ENCODE assay signal across 24 cellular contexts in genomic region chr7:20374391-20374790, GRCh38. TPM values are rescaled to one million over a fixed set of nuclear protein-coding genes. Genes with fewer than 3 reads are reported as not detected.
DNase-seq lines count a peak whose midpoint lies in the region; ATAC-seq and TF ChIP-seq lines count a peak whose summit lies in the region.
"Had no signal": no experiment of that assay in that cellular context is flagged by ENCODE, and none has a peak within 500 bp of the region (broad histone marks: within the 10 kb centered on the region; RNA-seq: fewer than 3 reads in every experiment).

No MANE protein-coding gene starts in this region.

- H3K23ac ChIP-seq in mesendoderm (ENCODE audit: low read length), result no peak overlapping the region

- no peak for TF ChIP-seq CTCF in hepatocyte (IDR thresholded peaks at IDR 0.05; ENCODE audit: poor library complexity)

- H2BK15ac ChIP-seq in mesendoderm (replicated peaks; ENCODE audit: low read depth), result no peak overlapping the region

- H3K4me2 ChIP-seq in hepatocyte (no peak overlapping the region), mesendoderm (ENCODE audit: low read length) (no peak overlapping the region)
- H3K4me2 ChIP-seq: A549, PC-9 had no signal

- H3K27me3 ChIP-seq in hepatocyte (no peaks in the 10 kb centered on the region), mesendoderm (ENCODE audit: insufficient read depth, low read length, poor library complexity) (no peaks in the 10 kb centered on the region)
- H3K27me3 ChIP-seq: MG63 had no signal

- ATAC-seq in HG03439 (IDR thresholded peaks at IDR 0.05; ENCODE audit: unreplicated experiment) (no peak), GM19328 (IDR thresholded peaks at IDR 0.05; ENCODE audit: unreplicated experiment) (no peak)
- ATAC-seq: A549 had no signal

- peak; percentile 12 for DNase-seq in NCI-H1436 treated with DMSO at 0.1 percent for 48 hours (lab: John Stamatoyannopoulos, UW)
- no peak for DNase-seq in NCI-H1436 (lab: John Stamatoyannopoulos, UW)
- DNase-seq in NCI-H2081 (lab: John Stamatoyannopoulos, UW), result peak; percentile 29 to 38
- DNase-seq in OCI-M1 (lab: John Stamatoyannopoulos, UW), result peak; percentile 11
- DNase-seq in hepatocyte (ENCODE audit: low spot score), result peak; percentile 13
- no peak for DNase-seq in mesendoderm
- DNase-seq: CD4-positive, alpha-beta T cell; DND-41; H7; HFFc6; Karpas-422; MG63; NCI-H1092 treated with DMSO at 0.1 percent for 48 hours; NCI-H2107; NCI-H446; NCI-H526 treated with DMSO at 0.1 percent for 48 hours; PC-9; T1000 had no signal

- H3K79me2 ChIP-seq in hepatocyte (no peaks in the 10 kb centered on the region), mesendoderm (ENCODE audit: control insufficient read depth, insufficient read depth, low read length) (no peaks in the 10 kb centered on the region)

- H3K9ac ChIP-seq in mesendoderm (ENCODE audit: low read length), result no peak overlapping the region

- H4K5ac ChIP-seq in mesendoderm (ENCODE audit: low read length), result no peak overlapping the region

- H4K8ac ChIP-seq in mesendoderm (ENCODE audit: low read depth, low read length), result no peak overlapping the region

- H2AFZ ChIP-seq in hepatocyte, result no peak overlapping the region
- H2AFZ ChIP-seq: PC-9 had no signal

- H3K18ac ChIP-seq in mesendoderm (ENCODE audit: low read length), result no peak overlapping the region

- no peak overlapping the region for H3K56ac ChIP-seq in mesendoderm (ENCODE audit: low read length)

- no peaks in the 10 kb centered on the region for H3K9me2 ChIP-seq in hepatocyte (replicated peaks; ENCODE audit: insufficient read depth)

- H3K36me3 ChIP-seq in hepatocyte (replicated peaks; ENCODE audit: insufficient read depth, low read depth), result no peaks in the 10 kb centered on the region
- no peaks in the 10 kb centered on the region for H3K36me3 ChIP-seq in mesendoderm (ENCODE audit: control insufficient read depth, insufficient read depth, low read length)

- H2BK120ac ChIP-seq in mesendoderm (ENCODE audit: low read depth, low read length), result no peak overlapping the region

- H3K4ac ChIP-seq in mesendoderm (ENCODE audit: low read depth, low read length), result no peak overlapping the region

- 83% methylated on average over 1 of the region's 1 CpG for WGBS in hepatocyte (ENCODE audit: low lambda C conversion rate, missing lambda C conversion rate)
- no CpG with 5 or more reads among the region's 1 CpG for WGBS in mesendoderm (ENCODE audit: extremely low coverage, insufficient coverage, low lambda C conversion rate)

- no peak overlapping the region for H3K4me3 ChIP-seq in hepatocyte
- H3K4me3 ChIP-seq in mesendoderm (ENCODE audit: low read length), result no peak overlapping the region
- H3K4me3 ChIP-seq: A549, MG63, PC-9 had no signal

- H2AK5ac ChIP-seq in mesendoderm (ENCODE audit: low read length), result no peak overlapping the region

- no peaks in the 10 kb centered on the region for H3K4me1 ChIP-seq in hepatocyte (ENCODE audit: insufficient read depth)
- no peaks in the 10 kb centered on the region for H3K4me1 ChIP-seq in mesendoderm (ENCODE audit: control insufficient read depth, low read depth, low read length)
- H3K4me1 ChIP-seq: A549 had no signal

- no peak overlapping the region for H2BK5ac ChIP-seq in mesendoderm (ENCODE audit: low read length)

- H3K27ac ChIP-seq in hepatocyte (no peak overlapping the region), mesendoderm (ENCODE audit: low read depth, low read length) (no peak overlapping the region)
- H3K27ac ChIP-seq: A549, HL-60, PC-9 had no signal

- H3K79me1 ChIP-seq in mesendoderm (ENCODE audit: low read length), result no peaks in the 10 kb centered on the region

- no peaks in the 10 kb centered on the region for H4K20me1 ChIP-seq in hepatocyte (ENCODE audit: insufficient read depth, poor library complexity, severe bottlenecking)

- no peaks in the 10 kb centered on the region for H3K9me3 ChIP-seq in hepatocyte (ENCODE audit: low read depth)
- H3K9me3 ChIP-seq: A549, MG63 had no signal

RNA-seq across cellular contexts. Expression of gene ITGB8, which starts 43.7 kb away (rescaled TPM):
- 34.2 and 37.0 TPM in 2 replicates for total RNA-seq in hepatocyte
- polyA plus RNA-seq in hepatocyte, result 6.6 and 7.2 TPM in 2 replicates
- 1.1 TPM for polyA plus RNA-seq in mesendoderm (2013, experiment 1 of 2)
- 1.0 TPM for polyA plus RNA-seq in mesendoderm (2013, experiment 2 of 2)
- total RNA-seq: CD4-positive, alpha-beta T cell; G401; HFFc6; T-helper 1 cell treated with Interleukin-12 subunit alpha and Interleukin-12 subunit beta and Interleukin-4 antibody, amounts not matched to agents 30 ng/mL and 1 ng/mL, for 36 hours had no signal

Comparison
In these comparisons a context has a peak if more than half of its experiments do, and no peak if none do; other contexts are left out.
1. DNase-seq: peak in NCI-H1436 treated with DMSO at 0.1 percent for 48 hours (single experiment), NCI-H2081 (2 of 2), OCI-M1 (single experiment) and hepatocyte (single experiment); none in NCI-H1436 (single experiment) and mesendoderm (single experiment).